In the genomic region with DNA sequence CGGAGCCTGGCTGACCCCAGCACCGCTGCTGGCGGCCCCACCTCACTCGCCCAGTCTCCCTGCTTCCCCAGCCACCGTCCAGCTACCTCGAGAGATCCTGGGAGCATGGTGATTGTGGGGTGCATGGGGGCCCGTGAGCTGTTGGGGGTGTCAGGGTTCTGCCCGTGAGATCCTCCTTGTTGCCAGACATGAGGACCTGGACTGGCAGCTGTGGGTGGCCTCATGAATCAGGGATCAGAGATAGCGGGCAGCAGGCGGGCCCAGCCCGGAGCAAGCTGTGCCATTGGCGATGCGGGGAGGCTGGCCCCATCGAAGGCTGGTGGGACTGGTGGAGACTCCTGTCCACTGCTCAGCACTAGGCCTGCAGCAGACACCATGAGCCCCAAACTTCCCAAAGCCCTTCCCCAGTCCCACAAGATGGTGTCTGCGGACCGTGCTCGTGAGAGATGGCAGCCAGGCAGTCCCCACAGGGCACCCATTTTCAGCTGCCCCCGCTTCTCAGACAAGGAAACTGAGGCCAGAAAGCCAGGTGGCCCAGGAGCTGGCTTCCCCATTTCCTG, we compare ENCODE assay signal across 26 cellular contexts.
"Had no signal": no experiment of that assay in that cellular context is flagged by ENCODE, and none has a peak within 500 bp of the region (broad histone marks: within the 10 kb centered on the region; RNA-seq: fewer than 3 reads in every experiment).

No MANE protein-coding gene starts in this region.

- H3K27ac Mint-ChIP-seq: activated CD8-positive, alpha-beta memory T cell treated with anti-CD3 and anti-CD28 coated beads, Interleukin-2, amount 10 ng/mL, durations not matched to agents 7 days and 5 days; activated CD8-positive, alpha-beta T cell treated with anti-CD3 and anti-CD28 coated beads, Interleukin-2, amount 10 ng/mL, durations not matched to agents 7 days and 5 days; activated naive CD8-positive, alpha-beta T cell; stimulated activated naive CD8-positive, alpha-beta T cell treated with anti-CD3 and anti-CD28 coated beads, Interleukin-15, amount 100 ng/mL, for 72 hours; T-helper 1 cell treated with Interleukin-12 subunit alpha and Interleukin-12 subunit beta and Interleukin-4 antibody, amounts not matched to agents 30 μg/mL and 1 μg/mL, for 36 hours had no signal

- H3K27ac ChIP-seq: body of pancreas, neutrophil, right lobe of liver, thyroid gland, upper lobe of left lung had no signal

- H3K4me1 Mint-ChIP-seq: nephron had no signal

- H3K27me3 ChIP-seq: adrenal gland, body of pancreas, esophagus muscularis mucosa, heart right ventricle, neutrophil, right lobe of liver, thyroid gland, upper lobe of left lung had no signal

- ATAC-seq: activated CD8-positive, alpha-beta memory T cell treated with anti-CD3 and anti-CD28 coated beads, Interleukin-2, amount 10 ng/mL, durations not matched to agents 7 days and 5 days; activated CD8-positive, alpha-beta T cell treated with anti-CD3 and anti-CD28 coated beads, Interleukin-2, amount 10 ng/mL, durations not matched to agents 7 days and 5 days; body of pancreas; heart right ventricle; left lobe of liver; mucosa of descending colon; right lobe of liver had no signal

- H3K27me3 Mint-ChIP-seq: activated CD8-positive, alpha-beta memory T cell treated with anti-CD3 and anti-CD28 coated beads, Interleukin-2, amount 10 ng/mL, durations not matched to agents 7 days and 5 days; activated naive CD8-positive, alpha-beta T cell; stimulated activated naive CD8-positive, alpha-beta T cell treated with anti-CD3 and anti-CD28 coated beads, Interleukin-15, amount 100 ng/mL, for 72 hours had no signal

- H3K36me3 ChIP-seq: adrenal gland, esophagus muscularis mucosa, heart right ventricle, neutrophil, right lobe of liver, thyroid gland, upper lobe of left lung had no signal

- H3K4me1 ChIP-seq: right lobe of liver had no signal

- H3K4me3 ChIP-seq: adrenal gland, body of pancreas, esophagus muscularis mucosa, heart right ventricle, lung, mucosa of descending colon, right lobe of liver, thyroid gland, upper lobe of left lung had no signal

- H3K9me3 Mint-ChIP-seq: nephron; stimulated activated naive CD8-positive, alpha-beta T cell treated with anti-CD3 and anti-CD28 coated beads, Interleukin-15, amount 100 ng/mL, for 72 hours; T-helper 1 cell treated with Interleukin-12 subunit alpha and Interleukin-12 subunit beta and Interleukin-4 antibody, amounts not matched to agents 30 μg/mL and 1 μg/mL, for 36 hours had no signal

- H3K9me3 ChIP-seq: adrenal gland, body of pancreas, esophagus muscularis mucosa, heart right ventricle, mucosa of descending colon, neutrophil, right lobe of liver, thyroid gland, upper lobe of left lung had no signal

- H3K4me3 Mint-ChIP-seq: activated CD8-positive, alpha-beta memory T cell treated with anti-CD3 and anti-CD28 coated beads, Interleukin-2, amount 10 ng/mL, durations not matched to agents 7 days and 5 days; activated CD8-positive, alpha-beta T cell treated with anti-CD3 and anti-CD28 coated beads, Interleukin-2, amount 10 ng/mL, durations not matched to agents 7 days and 5 days; activated naive CD8-positive, alpha-beta T cell; nephron; stimulated activated naive CD8-positive, alpha-beta T cell treated with anti-CD3 and anti-CD28 coated beads, Interleukin-15, amount 100 ng/mL, for 72 hours; T-helper 1 cell treated with Interleukin-12 subunit alpha and Interleukin-12 subunit beta and Interleukin-4 antibody, amounts not matched to agents 30 μg/mL and 1 μg/mL, for 36 hours had no signal

- DNase-seq: activated CD8-positive, alpha-beta memory T cell treated with anti-CD3 and anti-CD28 coated beads, Interleukin-2, amount 10 ng/mL, durations not matched to agents 7 days and 5 days; activated CD8-positive, alpha-beta T cell treated with anti-CD3 and anti-CD28 coated beads, Interleukin-2, amount 10 ng/mL, durations not matched to agents 7 days and 5 days; activated effector memory CD4-positive, alpha-beta T cell treated with Interleukin-2 at 50 U/mL for 16 hours; activated naive CD4-positive, alpha-beta T cell treated with Interleukin-2 at 50 U/mL for 16 hours; adrenal gland; aorta; body of pancreas; dermis blood vessel endothelial cell; effector CD4-positive, alpha-beta T cell; foreskin melanocyte; heart right ventricle; mucosa of descending colon; right lobe of liver; stimulated activated CD4-positive, alpha-beta T cell treated with anti-CD3 and anti-CD28 coated beads, Interleukin-2, amount 100 ng/mL, for 48 hours; stimulated activated naive CD8-positive, alpha-beta T cell treated with anti-CD3 and anti-CD28 coated beads, Interleukin-15, amount 100 ng/mL, for 72 hours; substantia nigra; T1000; thyroid gland had no signal

- H3K36me3 Mint-ChIP-seq: activated CD8-positive, alpha-beta memory T cell treated with anti-CD3 and anti-CD28 coated beads, Interleukin-2, amount 10 ng/mL, durations not matched to agents 7 days and 5 days; activated naive CD8-positive, alpha-beta T cell had no signal
